11 cellular contexts compared by ENCODE assay signal in genomic region chr20:967796-968742, GRCh38. TPM values are rescaled to one million over a fixed set of nuclear protein-coding genes. Genes with fewer than 3 reads are reported as not detected.
A peak's percentile ranks its signal among the peaks of the same experiment; 100 is the strongest.
DNase-seq lines count a peak whose midpoint lies in the region; ATAC-seq, FAIRE-seq and TF ChIP-seq lines count a peak whose summit lies in the region.
"Had no signal": no experiment of that assay in that cellular context is flagged by ENCODE, and none has a peak within 500 bp of the region (broad histone marks: within the 10 kb centered on the region; RNA-seq: fewer than 3 reads in every experiment).

No MANE protein-coding gene starts in this region.

- no peak for TF ChIP-seq EP300 in HepG2 (IDR thresholded peaks at IDR 0.05; ENCODE audit: low read depth in 2 of 2, low read length in 2 of 2)
- no peak for TF ChIP-seq EP300 in HepG2 (CRISPR knock-in tag; IDR thresholded peaks at IDR 0.05; ENCODE audit: borderline replicate concordance)

- intact Hi-C loops in HepG2 (cut with micrococcal nuclease; ENCODE audit: unreplicated experiment): no loop called here
- intact Hi-C loops in right lobe of liver (cut with DNase I): loop anchor here (10.0 kb wide), 1 partner anchor 237 kb away; the partner anchor contains the start of gene C20orf202 (in 2 of the 2)
- intact Hi-C loops in colonic mucosa (cut with DNase I): no loop called here

- POLR2A ChIA-PET in HepG2 (lab: Yijun Ruan, JAX): no interaction called here

- H3K27ac ChIP-seq in HepG2 (ENCODE audit: extremely low read length, insufficient read depth, low read length) (no peak overlapping the region), right lobe of liver (no peak overlapping the region), colonic mucosa (no peak overlapping the region)

- TF ChIP-seq CTCF in HepG2 (CRISPR knock-in tag; IDR thresholded peaks at IDR 0.05) (no peak), right lobe of liver (IDR thresholded peaks at IDR 0.05) (no peak), colonic mucosa (IDR thresholded peaks at IDR 0.05) (no peak)

- H3K4me3 ChIP-seq in HepG2 (replicated peaks in 1 of 3; ENCODE audit: insufficient read depth in 1 of 3, low read depth in 2 of 3, low read length in 3 of 3) (no peak overlapping the region), right lobe of liver (no peak overlapping the region), colonic mucosa (no peak overlapping the region)

- ATAC-seq in HepG2: no peak; the same call in 2 of the 3 replicates
- ATAC-seq in right lobe of liver: no peak
- no peak for ATAC-seq in GM21786 (IDR thresholded peaks at IDR 0.05; ENCODE audit: unreplicated experiment)
- ATAC-seq in GM19452 (IDR thresholded peaks at IDR 0.05; ENCODE audit: unreplicated experiment): no peak

- no peak for TF ChIP-seq POLR2A in HepG2 (IDR thresholded peaks at IDR 0.05; ENCODE audit: insufficient read depth in 1 of 2, low read depth in 2 of 2, low read length in 2 of 2)
- no peak for TF ChIP-seq POLR2A in right lobe of liver (IDR thresholded peaks at IDR 0.05)

- in situ Hi-C loops in HepG2 (cut with HindIII; ENCODE audit: extremely low pct_ligation_motif_present, low pct_unique_long_range_greater_than_20kb): no loop called here

- CTCF ChIA-PET in HepG2 (lab: Yijun Ruan, JAX; ENCODE audit: low intra/inter-chr PET ratio, low total read pairs): no interaction called here

- H3K27me3 ChIP-seq in HepG2 (ENCODE audit: control insufficient read depth in 1 of 2, insufficient read depth in 2 of 2, low read length in 2 of 2): peaks cover 10 to 47% of the 10 kb centered on the region in 2 experiments; a peak in 4 of 5 replicates
- no peaks in the 10 kb centered on the region for H3K27me3 ChIP-seq in right lobe of liver
- H3K27me3 ChIP-seq in colonic mucosa: no peaks in the 10 kb centered on the region

- H3K36me3 ChIP-seq in HepG2 (replicated peaks in 1 of 2; ENCODE audit: control insufficient read depth in 1 of 2, insufficient read depth in 2 of 2, low read length in 2 of 2): no peaks in the 10 kb centered on the region
- no peaks in the 10 kb centered on the region for H3K36me3 ChIP-seq in right lobe of liver
- H3K36me3 ChIP-seq in colonic mucosa: no peaks in the 10 kb centered on the region

- H2AFZ ChIP-seq in HepG2 (ENCODE audit: low read length): no peak overlapping the region

- no TSS peak for BruUV-seq in HepG2 (replicated peaks; lab: Mats Ljungman, UMichigan)

- FAIRE-seq in HepG2 (lab: Jason Lieb, UNC): peak; percentile 36

- H3K4me1 ChIP-seq in HepG2 (ENCODE audit: insufficient read depth, low read length): no peaks in the 10 kb centered on the region
- no peaks in the 10 kb centered on the region for H3K4me1 ChIP-seq in right lobe of liver
- H3K4me1 ChIP-seq in colonic mucosa: no peaks in the 10 kb centered on the region

- no peak overlapping the region for H3K4me2 ChIP-seq in HepG2 (ENCODE audit: low read depth, low read length)

- no peaks in the 10 kb centered on the region for H3K79me2 ChIP-seq in HepG2 (ENCODE audit: insufficient read depth, low read length)

- no peak for TF ChIP-seq RAD21 in HepG2 (CRISPR knock-in tag; IDR thresholded peaks at IDR 0.05)

- DNase-seq in HepG2 (ENCODE audit: low spot score) (peak; percentile 58), right lobe of liver (no peak), NCI-H460 (ENCODE audit: extremely low read depth, low read depth) (peak; percentile 14), colonic mucosa (peak; percentile 22), Ammon's horn (ENCODE audit: low spot score) (no peak), medulla oblongata (ENCODE audit: extremely low spot score) (no peak)
- DNase-seq: activated CD4-positive, alpha-beta T cell treated with anti-CD3 and anti-CD28 coated beads, Interleukin-2, amount 50 U/mL, for 4 hours; islet precursor cell had no signal

- H3K9me3 ChIP-seq in HepG2 (ENCODE audit: low read length): no peaks in the 10 kb centered on the region
- H3K9me3 ChIP-seq in right lobe of liver: no peaks in the 10 kb centered on the region
- H3K9me3 ChIP-seq in colonic mucosa: no peaks in the 10 kb centered on the region

- 47% methylated on average over 16 of the region's 16 CpGs for WGBS in HepG2 (ENCODE audit: low lambda C conversion rate)
- 76% methylated on average over 8 of the region's 16 CpGs for WGBS in right lobe of liver (ENCODE audit: insufficient coverage, low coverage, low lambda C conversion rate, missing lambda C conversion rate)

- H4K20me1 ChIP-seq in HepG2 (ENCODE audit: insufficient read depth, low read length): no peaks in the 10 kb centered on the region; the same call in 1 of the 2 replicates

- H3K9ac ChIP-seq in HepG2 (ENCODE audit: insufficient read depth, low read depth, low read length) (no peak overlapping the region), colonic mucosa (ENCODE audit: low read depth in 2 of 2, low read length in 2 of 2) (no peak overlapping the region)

TF ChIP-seq in HepG2, 621 proteins besides CTCF, POLR2A, EP300 and RAD21 (continues in another document):
- peak; percentile 72 for TF ChIP-seq NFYB (CRISPR knock-in tag; IDR thresholded peaks at IDR 0.05)
- no peak for TF ChIP-seq HMG20B (CRISPR knock-in tag; conservative IDR thresholded peaks at IDR 0.05)
- TF ChIP-seq THAP11 (CRISPR knock-in tag; IDR thresholded peaks at IDR 0.05): peak; percentile 95
- TF ChIP-seq DPF2 (CRISPR knock-in tag; IDR thresholded peaks at IDR 0.05; ENCODE audit: borderline replicate concordance, low read depth): no peak
- TF ChIP-seq HES4 (CRISPR knock-in tag; IDR thresholded peaks at IDR 0.05; ENCODE audit: borderline replicate concordance): peak; percentile 38; the same call in 1 of the 2 replicates
- peak; percentile 83 for TF ChIP-seq NFYC (CRISPR knock-in tag; IDR thresholded peaks at IDR 0.05)
- peak; percentile 32; the same call in 1 of the 2 replicates for TF ChIP-seq HCFC1 (IDR thresholded peaks at IDR 0.05; ENCODE audit: low read depth, low read length)
- peak; percentile 86 for TF ChIP-seq ZNF143 (CRISPR knock-in tag; IDR thresholded peaks at IDR 0.05)

RNA-seq across cellular contexts. Expression of gene RSPO4, which starts 34.0 kb away (rescaled TPM):
- total RNA-seq in HepG2 (2016; rRNA removed; fragmentation: Illumina TruSeq; extraction: Trizol) (not detected in 2 replicates), right lobe of liver (under 1 TPM in 2 of 6 experiments, not detected in 4; 0.07 to 0.51 TPM), colonic mucosa (under 1 TPM; 0.08 to 0.12 TPM)
- not detected in 2 replicates for total RNA-seq in HepG2 (2016; cell fraction: cytosol; rRNA removed; fragmentation: Illumina TruSeq; extraction: Trizol; ENCODE audit: low read depth)
- total RNA-seq in HepG2 (2016; cell fraction: insoluble cytoplasmic fraction; rRNA removed; fragmentation: Illumina TruSeq; extraction: Trizol): not detected in 2 replicates
- total RNA-seq in HepG2 (2016; cell fraction: membrane; rRNA removed; fragmentation: Illumina TruSeq; extraction: Trizol): not detected in 2 replicates
- not detected in 2 replicates for total RNA-seq in HepG2 (2016; cell fraction: nucleus; rRNA removed; fragmentation: Illumina TruSeq; extraction: Trizol)
- polyA plus RNA-seq in HepG2 (2011; rRNA removed): not detected in 2 replicates
- polyA plus RNA-seq in HepG2 (2011; cell fraction: cytosol; rRNA removed): not detected in 2 replicates
- polyA plus RNA-seq in HepG2 (2011; cell fraction: nucleus; rRNA removed): 0.03 TPM in 1 of 2 replicates, not detected in the other
- polyA plus RNA-seq in HepG2 (2012): not detected in 2 replicates
- polyA plus RNA-seq in HepG2 (2016; cell fraction: cytosol; fragmentation: Illumina TruSeq; extraction: Trizol; ENCODE audit: low read depth): not detected in 2 replicates
- polyA plus RNA-seq in HepG2 (2016; cell fraction: insoluble cytoplasmic fraction; fragmentation: Illumina TruSeq; extraction: Trizol; ENCODE audit: low read depth): not detected in 2 replicates
- polyA plus RNA-seq in HepG2 (2016; cell fraction: membrane; fragmentation: Illumina TruSeq; extraction: Trizol; ENCODE audit: low read depth): not detected in 2 replicates
- not detected in 2 replicates for polyA plus RNA-seq in HepG2 (2016; cell fraction: nucleus; fragmentation: Illumina TruSeq; extraction: Trizol; ENCODE audit: insufficient read depth, low read depth)
- polyA minus RNA-seq in HepG2 (2011; rRNA and poly(A)+ RNA removed; ENCODE audit: low replicate concordance): not detected in 2 replicates
- not detected in 2 replicates for polyA minus RNA-seq in HepG2 (2011; cell fraction: cytosol; rRNA and poly(A)+ RNA removed)
- not detected in 2 replicates for polyA minus RNA-seq in HepG2 (2011; cell fraction: nucleus; rRNA and poly(A)+ RNA removed)
- total RNA-seq in NCI-H460 (2014; rRNA removed; shearing (Covaris generic)): not detected in 2 replicates
- not detected in 2 replicates for polyA plus RNA-seq in NCI-H460 (2014; cell fraction: nucleus; rRNA removed)
- total RNA-seq: pulmonary artery endothelial cell had no signal

RNA-seq across cellular contexts. Expression of gene ANGPT4, which starts 51.9 kb away (rescaled TPM):
- total RNA-seq in HepG2 (2016; rRNA removed; fragmentation: Illumina TruSeq; extraction: Trizol) (not detected in 2 replicates), right lobe of liver (under 1 TPM in 2 of 6 experiments, not detected in 4; 0.04 to 0.12 TPM), colonic mucosa (under 1 TPM in 1 of 2 donors, not detected in 1; 0.05 TPM)
- not detected in 2 replicates for total RNA-seq in HepG2 (2016; cell fraction: cytosol; rRNA removed; fragmentation: Illumina TruSeq; extraction: Trizol; ENCODE audit: low read depth)
- not detected in 2 replicates for total RNA-seq in HepG2 (2016; cell fraction: insoluble cytoplasmic fraction; rRNA removed; fragmentation: Illumina TruSeq; extraction: Trizol)
- not detected in 2 replicates for total RNA-seq in HepG2 (2016; cell fraction: membrane; rRNA removed; fragmentation: Illumina TruSeq; extraction: Trizol)
- not detected in 2 replicates for total RNA-seq in HepG2 (2016; cell fraction: nucleus; rRNA removed; fragmentation: Illumina TruSeq; extraction: Trizol)
- polyA plus RNA-seq in HepG2 (2011; rRNA removed): not detected in 2 replicates
- polyA plus RNA-seq in HepG2 (2011; cell fraction: cytosol; rRNA removed): not detected in 2 replicates
- polyA plus RNA-seq in HepG2 (2011; cell fraction: nucleus; rRNA removed): not detected in 2 replicates
- polyA plus RNA-seq in HepG2 (2012): not detected in 2 replicates
- polyA plus RNA-seq in HepG2 (2016; cell fraction: cytosol; fragmentation: Illumina TruSeq; extraction: Trizol; ENCODE audit: low read depth): not detected in 2 replicates
- polyA plus RNA-seq in HepG2 (2016; cell fraction: insoluble cytoplasmic fraction; fragmentation: Illumina TruSeq; extraction: Trizol; ENCODE audit: low read depth): not detected in 2 replicates
- not detected in 2 replicates for polyA plus RNA-seq in HepG2 (2016; cell fraction: membrane; fragmentation: Illumina TruSeq; extraction: Trizol; ENCODE audit: low read depth)
- polyA plus RNA-seq in HepG2 (2016; cell fraction: nucleus; fragmentation: Illumina TruSeq; extraction: Trizol; ENCODE audit: insufficient read depth, low read depth): not detected in 2 replicates
- polyA minus RNA-seq in HepG2 (2011; rRNA and poly(A)+ RNA removed; ENCODE audit: low replicate concordance): not detected in 2 replicates
- not detected in 2 replicates for polyA minus RNA-seq in HepG2 (2011; cell fraction: cytosol; rRNA and poly(A)+ RNA removed)
- not detected in 2 replicates for polyA minus RNA-seq in HepG2 (2011; cell fraction: nucleus; rRNA and poly(A)+ RNA removed)
- total RNA-seq in NCI-H460 (2014; rRNA removed; shearing (Covaris generic)): not detected in 2 replicates
- not detected in 2 replicates for polyA plus RNA-seq in NCI-H460 (2014; cell fraction: nucleus; rRNA removed)
- total RNA-seq: pulmonary artery endothelial cell had no signal

Comparison
In these comparisons a context has a peak if more than half of its experiments do, and no peak if none do; other contexts are left out.
1. DNase-seq: peak in HepG2 (single experiment), NCI-H460 (single experiment) and colonic mucosa (single experiment); none in right lobe of liver (0 of 3), Ammon's horn (single experiment) and medulla oblongata (single experiment).
2. intact Hi-C loops: an anchor here in right lobe of liver (10.0 kb wide); none called in HepG2 and colonic mucosa.